In the genomic region with DNA sequence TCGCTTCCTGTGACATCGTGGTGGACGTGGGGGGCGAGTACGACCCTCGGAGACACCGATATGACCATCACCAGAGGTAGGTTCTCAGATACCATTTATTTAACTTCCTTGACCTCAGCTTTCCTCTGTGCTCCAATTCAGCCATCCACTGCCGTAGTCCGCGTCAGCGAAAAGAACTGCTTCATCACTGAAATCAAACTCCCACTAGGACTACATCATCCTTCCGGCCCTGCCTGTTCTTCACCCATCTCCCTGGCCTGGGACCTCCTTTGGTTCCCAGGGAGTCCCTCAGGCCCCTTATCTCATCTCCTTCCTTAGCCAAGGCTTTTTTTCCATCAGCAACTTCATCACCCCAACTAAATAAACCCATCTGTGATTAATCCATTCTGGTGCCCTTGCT, we compare ENCODE assay signal across 8 cellular contexts. TPM values are rescaled to one million over a fixed set of nuclear protein-coding genes. Genes with fewer than 3 reads are reported as not detected.
DNase-seq lines count a peak whose midpoint lies in the region; ATAC-seq, FAIRE-seq and TF ChIP-seq lines count a peak whose summit lies in the region.

No MANE protein-coding gene starts in this region.

- TF ChIP-seq CTCF in DND-41 (IDR thresholded peaks at IDR 0.05; ENCODE audit: borderline replicate concordance, extremely low read depth, low read length, poor library complexity, severe bottlenecking) (no peak), MM.1S (IDR thresholded peaks at IDR 0.05; ENCODE audit: low read length) (no peak)

- peaks cover 18% of the 10 kb centered on the region for H3F3A ChIP-seq in MM.1S (ENCODE audit: insufficient read depth, low read length)

- H3K9me3 ChIP-seq in DND-41 (ENCODE audit: insufficient read depth, low read length, severe bottlenecking) (no peaks in the 10 kb centered on the region), MM.1S (replicated peaks; ENCODE audit: insufficient read depth, low read length) (no peaks in the 10 kb centered on the region), muscle layer of colon (ENCODE audit: low read length) (no peaks in the 10 kb centered on the region)

- H3K36me3 ChIP-seq in DND-41 (ENCODE audit: insufficient read depth, low read length), result peaks cover 51% of the 10 kb centered on the region
- no peaks in the 10 kb centered on the region; the same call in 1 of the 2 replicates for H3K36me3 ChIP-seq in MM.1S (replicated peaks; ENCODE audit: insufficient read depth, low read length)
- H3K36me3 ChIP-seq in muscle layer of colon (ENCODE audit: insufficient read depth, low read length), result peaks cover 44% of the 10 kb centered on the region

- H3K9ac ChIP-seq in DND-41 (ENCODE audit: low read depth, low read length) (peak overlapping the region; percentile 69), MM.1S (ENCODE audit: low read length) (peak overlapping the region; percentile 62), muscle layer of colon (ENCODE audit: low read length) (peak overlapping the region; percentile 46)

- no peak for FAIRE-seq in frontal cortex (lab: Jason Lieb, UNC)

- H3K4me2 ChIP-seq in DND-41 (ENCODE audit: insufficient read depth, low read length), result peak overlapping the region; percentile 97
- H3K4me2 ChIP-seq in MM.1S (ENCODE audit: low read depth, low read length), result peak overlapping the region; percentile 91

- H4K20me1 ChIP-seq in DND-41 (ENCODE audit: insufficient read depth, low read length) (peaks cover 3% of the 10 kb centered on the region; the same call in 1 of the 2 replicates), MM.1S (ENCODE audit: insufficient read depth, low read length) (no peaks in the 10 kb centered on the region)

- H3K27ac ChIP-seq in DND-41 (ENCODE audit: low read length) (peak overlapping the region; percentile 67), MM.1S (ENCODE audit: low read length) (peak overlapping the region; percentile 62; the same call in 1 of the 2 replicates), caudate nucleus (ENCODE audit: low read depth, low read length) (peak overlapping the region; percentile 46), muscle layer of colon (ENCODE audit: low read depth, low read length) (peak overlapping the region; percentile 74)

- H3K27me3 ChIP-seq in DND-41 (ENCODE audit: insufficient read depth, low read length, poor library complexity), result no peaks in the 10 kb centered on the region
- H3K27me3 ChIP-seq in MM.1S (replicated peaks; ENCODE audit: insufficient read depth, low read length), result no peaks in the 10 kb centered on the region
- H3K27me3 ChIP-seq in muscle layer of colon (ENCODE audit: control insufficient read depth in 1 of 2, insufficient read depth in 2 of 2, low read length in 2 of 2), result no peaks in the 10 kb centered on the region

- DNase-seq in DND-41 (no peak), MM.1S (no peak), caudate nucleus (lab: John Stamatoyannopoulos, UW) (peak in 9 of 61 donors; percentile 12 to 42 (median 30)), frontal cortex (ENCODE audit: low spot score in 2 of 2) (no peak), MV-4-11 (lab: John Stamatoyannopoulos, UW) (no peak)

- peak overlapping the region; percentile 81 for H2AFZ ChIP-seq in DND-41 (ENCODE audit: low read depth, low read length)
- H2AFZ ChIP-seq in MM.1S (ENCODE audit: low read length), result peak overlapping the region; percentile 68

- peaks cover 61% of the 10 kb centered on the region for H3K79me2 ChIP-seq in DND-41 (ENCODE audit: insufficient read depth, low read length)
- peaks cover 77% of the 10 kb centered on the region for H3K79me2 ChIP-seq in MM.1S (ENCODE audit: low read length)

- ATAC-seq in DND-41 (ENCODE audit: insufficient read depth, low read depth) (no peak), HG02623 (IDR thresholded peaks at IDR 0.05; ENCODE audit: unreplicated experiment) (no peak), HG03342 (IDR thresholded peaks at IDR 0.05; ENCODE audit: unreplicated experiment) (no peak)

- H3K4me3 ChIP-seq in DND-41 (ENCODE audit: low read depth in 1 of 2, low read length in 2 of 2) (peak overlapping the region; percentile 38 to 74; a peak in 3 of 4 replicates), MM.1S (ENCODE audit: low read length) (peak overlapping the region; percentile 77), muscle layer of colon (ENCODE audit: low read depth in 1 of 2, low read length in 2 of 2) (peak overlapping the region; percentile 89 to 94)

- H3K4me1 ChIP-seq in DND-41 (ENCODE audit: insufficient read depth, low read length), result peaks cover 71% of the 10 kb centered on the region
- peaks cover 10% of the 10 kb centered on the region for H3K4me1 ChIP-seq in MM.1S (ENCODE audit: low read length)
- H3K4me1 ChIP-seq in muscle layer of colon (ENCODE audit: insufficient read depth, low read length), result peaks cover 50% of the 10 kb centered on the region

- no peaks in the 10 kb centered on the region for H3K9me2 ChIP-seq in MM.1S (replicated peaks; ENCODE audit: insufficient read depth, low read length)

RNA-seq across cellular contexts. Expression of a gene that starts 0.7 kb away (rescaled TPM):
- 45.7 TPM for total RNA-seq in frontal cortex

RNA-seq across cellular contexts. Expression of a gene that starts 4.8 kb away (rescaled TPM):
- total RNA-seq in frontal cortex, result 538 TPM

RNA-seq across cellular contexts. Expression of a gene that starts 21.2 kb away (rescaled TPM):
- 34.2 TPM for total RNA-seq in frontal cortex

RNA-seq across cellular contexts. Expression of a gene that starts 32.1 kb away (rescaled TPM):
- 1.2 TPM for total RNA-seq in frontal cortex

RNA-seq across cellular contexts. Expression of a gene that starts 36.0 kb away (rescaled TPM):
- total RNA-seq in frontal cortex, result under 0.01 TPM
